Comparison of ENCODE assay signal across 9 cellular contexts in the genomic region with DNA sequence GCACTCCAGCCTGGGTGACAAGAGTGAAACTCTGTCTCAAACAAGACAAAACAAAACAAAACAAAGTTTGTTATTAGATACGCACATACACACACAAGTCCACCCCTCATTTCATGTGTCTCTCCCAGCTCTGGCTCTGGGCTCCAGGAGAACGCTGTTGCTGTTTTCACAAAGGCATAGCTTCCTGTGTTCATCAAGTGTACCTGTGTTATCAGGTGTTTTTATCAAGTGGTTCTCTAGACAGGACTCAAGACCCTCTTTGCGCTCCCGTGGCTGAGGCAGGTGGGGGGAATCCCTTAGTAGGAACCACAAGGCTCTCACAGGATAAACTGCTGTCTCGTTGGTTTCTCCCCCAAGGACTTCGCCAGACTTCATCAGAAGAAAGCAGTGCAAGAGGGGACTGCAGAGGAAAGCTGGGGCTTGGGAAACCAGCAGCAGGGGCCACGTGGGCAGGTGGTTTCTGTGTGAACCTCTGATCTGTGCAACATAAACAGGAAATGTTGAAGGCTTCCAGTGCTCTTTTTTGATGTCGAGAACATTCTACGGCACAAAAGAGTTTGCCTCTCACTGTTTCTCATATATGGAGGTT. TPM values are rescaled to one million over a fixed set of nuclear protein-coding genes. Genes with fewer than 3 reads are reported as not detected.
DNase-seq lines count a peak whose midpoint lies in the region; ATAC-seq, FAIRE-seq and TF ChIP-seq lines count a peak whose summit lies in the region.
"Had no signal": no experiment of that assay in that cellular context is flagged by ENCODE, and none has a peak within 500 bp of the region (broad histone marks: within the 10 kb centered on the region; RNA-seq: fewer than 3 reads in every experiment).

No MANE protein-coding gene starts in this region.

- no peak overlapping the region for H3K56ac ChIP-seq in mesendoderm (ENCODE audit: low read length)

- TF ChIP-seq POLR2A in endothelial cell of umbilical vein (IDR thresholded peaks at IDR 0.05; ENCODE audit: low read depth, low read length) (no peak), suprapubic skin (IDR thresholded peaks at IDR 0.05) (no peak)

- no peaks in the 10 kb centered on the region for H3K9me3 ChIP-seq in CD8-positive, alpha-beta memory T cell (ENCODE audit: low read length)
- H3K9me3 ChIP-seq in endothelial cell of umbilical vein (replicated peaks; ENCODE audit: control insufficient read depth, insufficient read depth, low read length) (no peaks in the 10 kb centered on the region), suprapubic skin (no peaks in the 10 kb centered on the region)

- H3K36me3 Mint-ChIP-seq in CD8-positive, alpha-beta memory T cell = no peaks in the 10 kb centered on the region
- H3K36me3 Mint-ChIP-seq in activated CD4-positive, alpha-beta T cell treated with anti-CD3 and anti-CD28 coated beads for 36 hours (ENCODE audit: low read depth) = no peaks in the 10 kb centered on the region

- no peak overlapping the region for H2AFZ ChIP-seq in endothelial cell of umbilical vein (ENCODE audit: low read depth, low read length)

- H2BK15ac ChIP-seq in mesendoderm (replicated peaks; ENCODE audit: low read depth) = no peak overlapping the region

- POLR2A ChIA-PET in CD8-positive, alpha-beta memory T cell (lab: Charles Lee) = interaction anchor here (0.5 to 3.9 kb wide), 8 partner anchors 8 to 878 kb away, joined by 3 to 36 read pairs (median 4); a partner anchor contains a TSS
- POLR2A ChIA-PET in activated CD4-positive, alpha-beta T cell treated with anti-CD3 and anti-CD28 coated beads for 36 hours (lab: Charles Lee) = interaction anchor here (0.6 to 0.7 kb wide), 2 partner anchors 10 to 278 kb away, joined by 3 read pairs; no protein-coding TSS in a partner anchor
- POLR2A ChIA-PET in endothelial cell of umbilical vein (lab: Charles Lee) = no interaction called here

- H3K4me2 ChIP-seq in endothelial cell of umbilical vein (ENCODE audit: insufficient read depth, low read length) (no peak overlapping the region), mesendoderm (ENCODE audit: low read length) (no peak overlapping the region)

- peak; percentile 74 for ATAC-seq in HG02678 (IDR thresholded peaks at IDR 0.05; ENCODE audit: unreplicated experiment)
- ATAC-seq in activated CD4-positive, alpha-beta T cell treated with anti-CD3 and anti-CD28 coated beads for 36 hours = peak; percentile 59

- no peaks in the 10 kb centered on the region for H4K20me1 ChIP-seq in endothelial cell of umbilical vein (replicated peaks; ENCODE audit: control insufficient read depth, extremely low read depth, insufficient read depth, low read length)

- H4K5ac ChIP-seq in mesendoderm (ENCODE audit: low read length) = no peak overlapping the region

- TF ChIP-seq EP300 in suprapubic skin (IDR thresholded peaks at IDR 0.05) = no peak

- intact Hi-C loops in activated CD4-positive, alpha-beta T cell treated with anti-CD3 and anti-CD28 coated beads for 36 hours (cut with DNase I, micrococcal nuclease) = loop anchor here in 1 of 2 experiments (2.0 kb wide), 1 partner anchor 37 kb away; no protein-coding TSS in a partner anchor
- intact Hi-C loops in endothelial cell of umbilical vein (cut with micrococcal nuclease) = loop anchor here (10.0 kb wide), 1 partner anchor 305 kb away; no protein-coding TSS in a partner anchor

- H4K8ac ChIP-seq in mesendoderm (ENCODE audit: low read depth, low read length) = no peak overlapping the region

- H3K27ac Mint-ChIP-seq in CD8-positive, alpha-beta memory T cell = peak overlapping the region; percentile 91 to 100 (median 97)
- H3K27ac Mint-ChIP-seq in activated CD4-positive, alpha-beta T cell treated with anti-CD3 and anti-CD28 coated beads for 36 hours = peak overlapping the region; percentile 86

- CTCF ChIA-PET in CD8-positive, alpha-beta memory T cell (lab: Charles Lee) = interaction anchor here (1.0 to 1.6 kb wide), 13 partner anchors 8 to 366 kb away, joined by 3 to 6 read pairs (median 3); a partner anchor contains a TSS
- CTCF ChIA-PET in activated CD4-positive, alpha-beta T cell treated with anti-CD3 and anti-CD28 coated beads for 36 hours (lab: Charles Lee) = interaction anchor here (0.8 to 2.5 kb wide), 7 partner anchors 8 to 279 kb away, joined by 3 to 9 read pairs (median 5); a partner anchor contains a TSS
- CTCF ChIA-PET in endothelial cell of umbilical vein (lab: Charles Lee) = no interaction called here

- H3K27me3 Mint-ChIP-seq in CD8-positive, alpha-beta memory T cell = no peaks in the 10 kb centered on the region
- H3K27me3 Mint-ChIP-seq in activated CD4-positive, alpha-beta T cell treated with anti-CD3 and anti-CD28 coated beads for 36 hours = no peaks in the 10 kb centered on the region

- H3K79me2 ChIP-seq in endothelial cell of umbilical vein (ENCODE audit: control insufficient read depth, insufficient read depth, low read length) = no peaks in the 10 kb centered on the region
- H3K79me2 ChIP-seq in mesendoderm (ENCODE audit: control insufficient read depth, insufficient read depth, low read length) = no peaks in the 10 kb centered on the region

- peak; percentile 71 to 96 (median 88) for DNase-seq in CD8-positive, alpha-beta memory T cell
- DNase-seq in activated CD4-positive, alpha-beta T cell treated with anti-CD3 and anti-CD28 coated beads for 36 hours = peak; percentile 83
- peak; percentile 18 for DNase-seq in endothelial cell of umbilical vein (ENCODE audit: low read depth, low spot score)
- peak; percentile 54 to 63 for DNase-seq in stimulated activated CD8-positive, alpha-beta memory T cell treated with anti-CD3 and anti-CD28 coated beads, Interleukin-7, amount 100 ng/mL, for 1 hour (ENCODE audit: low read depth in 2 of 2)
- DNase-seq in NCI-H526 treated with DMSO at 0.1 percent for 48 hours (lab: John Stamatoyannopoulos, UW) = no peak
- no peak for DNase-seq in suprapubic skin (ENCODE audit: low spot score in 2 of 2)
- DNase-seq in mesendoderm = no peak

- H3K4me3 ChIP-seq in CD8-positive, alpha-beta memory T cell (ENCODE audit: low read length) = peak overlapping the region; percentile 74
- H3K4me3 ChIP-seq in endothelial cell of umbilical vein (replicated peaks in 1 of 3; ENCODE audit: insufficient read depth in 1 of 3, low read depth in 1 of 3, low read length in 3 of 3) = no peak overlapping the region
- H3K4me3 ChIP-seq in suprapubic skin = no peak overlapping the region
- no peak overlapping the region for H3K4me3 ChIP-seq in mesendoderm (ENCODE audit: low read length)

- no peak overlapping the region for H3K4ac ChIP-seq in mesendoderm (ENCODE audit: low read depth, low read length)

- H3K36me3 ChIP-seq in CD8-positive, alpha-beta memory T cell (ENCODE audit: insufficient read depth, low read length) = no peaks in the 10 kb centered on the region
- H3K36me3 ChIP-seq in endothelial cell of umbilical vein (ENCODE audit: control insufficient read depth in 2 of 2, extremely low read depth in 1 of 2, insufficient read depth in 2 of 2, low read length in 2 of 2) (no peaks in the 10 kb centered on the region), suprapubic skin (no peaks in the 10 kb centered on the region), mesendoderm (ENCODE audit: control insufficient read depth, insufficient read depth, low read length) (no peaks in the 10 kb centered on the region)

- H3K9ac ChIP-seq in endothelial cell of umbilical vein (replicated peaks; ENCODE audit: extremely low read depth, insufficient read depth, low read length) (no peak overlapping the region), mesendoderm (ENCODE audit: low read length) (no peak overlapping the region)

- no peaks in the 10 kb centered on the region for H3K79me1 ChIP-seq in mesendoderm (ENCODE audit: low read length)

- dilution Hi-C loops in endothelial cell of umbilical vein (cut with MboI; ENCODE audit: extremely low pct_ligation_motif_present, low sequenced_read_pairs) = no loop called here

- no peak overlapping the region for H3K23ac ChIP-seq in mesendoderm (ENCODE audit: low read length)

- H3K4me3 Mint-ChIP-seq in CD8-positive, alpha-beta memory T cell = peak overlapping the region; percentile 73 to 96 (median 85)
- peak overlapping the region; percentile 40 for H3K4me3 Mint-ChIP-seq in activated CD4-positive, alpha-beta T cell treated with anti-CD3 and anti-CD28 coated beads for 36 hours

- peaks cover 92% of the 10 kb centered on the region for H3K4me1 ChIP-seq in CD8-positive, alpha-beta memory T cell (ENCODE audit: insufficient read depth, low read length)
- peaks cover 12% of the 10 kb centered on the region for H3K4me1 ChIP-seq in endothelial cell of umbilical vein (ENCODE audit: control insufficient read depth, extremely low read depth, insufficient read depth, low read length)
- H3K4me1 ChIP-seq in suprapubic skin = peaks cover 29% of the 10 kb centered on the region
- H3K4me1 ChIP-seq in mesendoderm (ENCODE audit: control insufficient read depth, low read depth, low read length) = peaks cover 2% of the 10 kb centered on the region

- H3K4me1 Mint-ChIP-seq in CD8-positive, alpha-beta memory T cell = peaks cover 74 to 87% (median 80%) of the 10 kb centered on the region in 3 donors
- H3K4me1 Mint-ChIP-seq in activated CD4-positive, alpha-beta T cell treated with anti-CD3 and anti-CD28 coated beads for 36 hours = peaks cover 86% of the 10 kb centered on the region

- peak overlapping the region; percentile 48 for H3K27ac ChIP-seq in CD8-positive, alpha-beta memory T cell (ENCODE audit: low read depth, low read length)
- H3K27ac ChIP-seq in endothelial cell of umbilical vein (ENCODE audit: insufficient read depth, low read depth, low read length) (no peak overlapping the region), suprapubic skin (no peak overlapping the region), mesendoderm (ENCODE audit: low read depth, low read length) (no peak overlapping the region)

- FAIRE-seq in endothelial cell of umbilical vein (lab: Jason Lieb, UNC) = no peak
- FAIRE-seq: astrocyte had no signal

- BruUV-seq in endothelial cell of umbilical vein (replicated peaks; lab: Mats Ljungman, UMichigan) = no TSS peak

- no peaks in the 10 kb centered on the region for H3K27me3 ChIP-seq in CD8-positive, alpha-beta memory T cell (ENCODE audit: insufficient read depth, low read length, poor library complexity, severe bottlenecking)
- peaks cover 19 to 30% of the 10 kb centered on the region in 2 experiments for H3K27me3 ChIP-seq in endothelial cell of umbilical vein (ENCODE audit: control insufficient read depth in 2 of 2, insufficient read depth in 2 of 2, low read length in 2 of 2)
- H3K27me3 ChIP-seq in suprapubic skin = no peaks in the 10 kb centered on the region
- H3K27me3 ChIP-seq in mesendoderm (ENCODE audit: insufficient read depth, low read length, poor library complexity) = no peaks in the 10 kb centered on the region

- no peak overlapping the region for H2AK5ac ChIP-seq in mesendoderm (ENCODE audit: low read length)

- no peaks in the 10 kb centered on the region for H3K9me3 Mint-ChIP-seq in CD8-positive, alpha-beta memory T cell
- no peaks in the 10 kb centered on the region for H3K9me3 Mint-ChIP-seq in activated CD4-positive, alpha-beta T cell treated with anti-CD3 and anti-CD28 coated beads for 36 hours (ENCODE audit: low read depth)

- no peak overlapping the region for H2BK5ac ChIP-seq in mesendoderm (ENCODE audit: low read length)

- 78% methylated on average over 9 of the region's 9 CpGs for WGBS in suprapubic skin
- WGBS in mesendoderm (ENCODE audit: extremely low coverage, insufficient coverage, low lambda C conversion rate) = no CpG with 5 or more reads among the region's 9 CpGs

- no peaks in the 10 kb centered on the region for H3K9me1 ChIP-seq in endothelial cell of umbilical vein (replicated peaks; ENCODE audit: control insufficient read depth, extremely low read depth, insufficient read depth, low read length)

- H3K18ac ChIP-seq in mesendoderm (ENCODE audit: low read length) = no peak overlapping the region

- H2BK120ac ChIP-seq in mesendoderm (ENCODE audit: low read depth, low read length) = no peak overlapping the region

- no peak for TF ChIP-seq CTCF in endothelial cell of umbilical vein (IDR thresholded peaks at IDR 0.05; ENCODE audit: extremely low read depth in 1 of 2, insufficient read depth in 1 of 2, low read depth in 1 of 2, low read length in 2 of 2)
- no peak for TF ChIP-seq CTCF in suprapubic skin (IDR thresholded peaks at IDR 0.05)

RNA-seq across cellular contexts. Expression of a gene that starts 6.9 kb away (rescaled TPM):
- total RNA-seq in CD8-positive, alpha-beta memory T cell = 100 to 1,000 TPM; 106 to 109 TPM
- 209 TPM for polyA plus RNA-seq in CD8-positive, alpha-beta memory T cell
- 100 to 1,000 TPM in 1 of 2 experiments, 10 to 100 TPM in 1; 77.0 to 134 TPM for total RNA-seq in activated CD4-positive, alpha-beta T cell treated with anti-CD3 and anti-CD28 coated beads for 36 hours
- 36.2 and 37.3 TPM in 2 replicates for total RNA-seq in endothelial cell of umbilical vein
- 18.1 and 19.9 TPM in 2 replicates for polyA plus RNA-seq in endothelial cell of umbilical vein
- polyA plus RNA-seq in endothelial cell of umbilical vein (2011; cell fraction: cytosol; rRNA removed) = 13.4 and 17.8 TPM in 2 replicates
- polyA plus RNA-seq in endothelial cell of umbilical vein (2011; cell fraction: nucleus; rRNA removed) = 10.3 and 12.3 TPM in 2 replicates
- polyA plus RNA-seq in endothelial cell of umbilical vein (2012) = 11.7 and 19.1 TPM in 2 replicates
- 30.5 and 38.1 TPM in 2 replicates for polyA minus RNA-seq in endothelial cell of umbilical vein
- polyA minus RNA-seq in endothelial cell of umbilical vein (2011; cell fraction: cytosol; rRNA and poly(A)+ RNA removed) = 134 TPM
- polyA minus RNA-seq in endothelial cell of umbilical vein (2011; cell fraction: nucleus; rRNA and poly(A)+ RNA removed) = 19.8 and 20.5 TPM in 2 replicates
- total RNA-seq in suprapubic skin = 10 to 100 TPM; 61.7 to 96.0 (median 71.4) TPM
- polyA plus RNA-seq in mesendoderm (2013, experiment 1 of 2) = 20.5 TPM
- 20.5 TPM for polyA plus RNA-seq in mesendoderm (2013, experiment 2 of 2)

RNA-seq across cellular contexts. Expression of a gene that starts 33.7 kb away (rescaled TPM):
- total RNA-seq in CD8-positive, alpha-beta memory T cell = under 1 TPM in 1 of 2 experiments, not detected in 1; 0.20 TPM
- polyA plus RNA-seq in CD8-positive, alpha-beta memory T cell = not detected
- total RNA-seq in activated CD4-positive, alpha-beta T cell treated with anti-CD3 and anti-CD28 coated beads for 36 hours = not detected
- total RNA-seq in endothelial cell of umbilical vein = 1.8 and 2.9 TPM in 2 replicates
- polyA plus RNA-seq in endothelial cell of umbilical vein = 2.2 and 3.1 TPM in 2 replicates
- polyA plus RNA-seq in endothelial cell of umbilical vein (2011; cell fraction: cytosol; rRNA removed) = 2.4 and 2.8 TPM in 2 replicates
- 0.18 and 0.41 TPM in 2 replicates for polyA plus RNA-seq in endothelial cell of umbilical vein (2011; cell fraction: nucleus; rRNA removed)
- 5.4 and 6.1 TPM in 2 replicates for polyA plus RNA-seq in endothelial cell of umbilical vein (2012)
- polyA minus RNA-seq in endothelial cell of umbilical vein = 1.7 and 2.0 TPM in 2 replicates
- not detected for polyA minus RNA-seq in endothelial cell of umbilical vein (2011; cell fraction: cytosol; rRNA and poly(A)+ RNA removed)
- 0.63 TPM in 1 of 2 replicates, not detected in the other for polyA minus RNA-seq in endothelial cell of umbilical vein (2011; cell fraction: nucleus; rRNA and poly(A)+ RNA removed)
- 100 to 1,000 TPM; 177 to 341 (median 313) TPM for total RNA-seq in suprapubic skin
- polyA plus RNA-seq in mesendoderm (2013, experiment 1 of 2) = 0.07 TPM
- 0.04 TPM for polyA plus RNA-seq in mesendoderm (2013, experiment 2 of 2)
- total RNA-seq: astrocyte had no signal

Comparison
In these comparisons a context has a peak if more than half of its experiments do, and no peak if none do; other contexts are left out.
1. DNase-seq: peak in CD8-positive, alpha-beta memory T cell (5 of 5), activated CD4-positive, alpha-beta T cell treated with anti-CD3 and anti-CD28 coated beads for 36 hours (single experiment), endothelial cell of umbilical vein (single experiment) and stimulated activated CD8-positive, alpha-beta memory T cell treated with anti-CD3 and anti-CD28 coated beads, Interleukin-7, amount 100 ng/mL, for 1 hour (2 of 2); none in NCI-H526 treated with DMSO at 0.1 percent for 48 hours (single experiment), suprapubic skin (0 of 2) and mesendoderm (single experiment).
2. RNA of a gene that starts 33.7 kb away (total RNA-seq): 177 to 341 TPM in suprapubic skin; 1.8 to 2.9 TPM in endothelial cell of umbilical vein, 0.20 TPM in CD8-positive, alpha-beta memory T cell and not detected in activated CD4-positive, alpha-beta T cell treated with anti-CD3 and anti-CD28 coated beads for 36 hours; every median in the first group is over 10 times any median in the second.